ENCODE assay signal across 15 cellular contexts in the genomic region with DNA sequence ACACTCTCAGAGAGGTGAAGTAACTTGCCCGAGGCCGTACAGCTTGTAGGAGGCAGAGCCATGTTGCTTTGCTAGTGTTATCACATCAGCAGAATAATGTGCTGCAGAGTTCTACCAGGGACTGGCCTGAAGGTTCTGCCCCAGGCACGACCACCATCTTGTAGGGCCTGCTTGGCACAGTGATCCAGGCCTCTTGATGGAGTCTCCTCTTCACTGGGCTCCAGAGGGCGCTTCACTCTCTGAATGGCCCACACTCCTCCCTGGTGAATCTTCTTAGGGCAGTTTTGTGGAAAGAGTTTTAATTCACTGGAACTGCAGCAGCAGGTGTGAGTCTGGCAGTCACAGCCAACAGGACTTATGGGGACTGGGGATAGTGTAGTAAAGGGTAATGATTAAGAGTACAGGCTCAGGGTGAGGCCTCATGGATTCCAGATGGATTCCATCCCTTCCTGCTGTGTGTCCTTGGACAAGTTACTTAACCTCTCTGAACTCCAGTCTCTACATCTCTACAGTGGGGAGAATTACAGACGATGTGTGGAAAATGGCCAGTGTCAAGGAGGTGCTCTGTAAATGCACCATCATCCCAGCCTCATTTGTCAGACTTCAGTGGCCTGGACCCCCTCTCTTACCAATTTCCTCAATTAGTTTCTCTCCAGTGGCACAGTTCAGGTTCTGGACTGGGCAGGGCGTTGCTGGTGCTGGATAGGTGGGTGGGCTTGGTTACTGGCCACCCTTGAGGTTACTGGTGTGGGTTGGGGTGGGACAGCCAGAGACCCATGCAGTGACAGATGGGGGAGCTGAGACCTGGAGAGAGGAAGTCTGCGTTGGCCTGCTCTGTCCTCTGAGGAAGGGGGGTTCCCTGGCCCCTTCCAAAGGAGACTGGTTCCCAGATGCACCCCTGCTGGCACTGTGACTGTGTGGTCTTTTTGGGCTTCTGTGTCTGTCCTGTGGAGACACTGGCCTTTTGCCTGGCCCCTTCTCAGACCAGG. TPM values are rescaled to one million over a fixed set of nuclear protein-coding genes. Genes with fewer than 3 reads are reported as not detected.
A peak's percentile ranks its signal among the peaks of the same experiment; 100 is the strongest.
DNase-seq lines count a peak whose midpoint lies in the region; ATAC-seq and TF ChIP-seq lines count a peak whose summit lies in the region.
"Had no signal": no experiment of that assay in that cellular context is flagged by ENCODE, and none has a peak within 500 bp of the region (broad histone marks: within the 10 kb centered on the region; RNA-seq: fewer than 3 reads in every experiment).

No MANE protein-coding gene starts in this region.

- no peak for DNase-seq in stimulated activated naive CD8-positive, alpha-beta T cell treated with anti-CD3 and anti-CD28 coated beads, Interleukin-15, amount 100 ng/mL, for 72 hours
- DNase-seq in NCI-H82 (lab: John Stamatoyannopoulos, UW) (peak; percentile 62), ecto neural progenitor cell (ENCODE audit: low spot score) (peak; percentile 47), type B pancreatic cell (ENCODE audit: extremely low spot score, unreplicated experiment) (peak; percentile 57)
- DNase-seq: CD4-positive, CD25-positive, alpha-beta regulatory T cell; esophagus squamous epithelium; GOT3; NCI-H2081 treated with DMSO at 0.1 percent for 48 hours; SHP77 treated with DMSO at 0.1 percent for 48 hours; stimulated activated CD4-positive, alpha-beta T cell treated with anti-CD3 and anti-CD28 coated beads, Interleukin-4, amount 100 ng/mL, for 24 hours had no signal

- no peaks in the 10 kb centered on the region for H3K4me1 Mint-ChIP-seq in stimulated activated naive CD8-positive, alpha-beta T cell treated with anti-CD3 and anti-CD28 coated beads, Interleukin-15, Interleukin-2, amounts not matched to agents 100 ng/mL and 50 ng/mL, for 24 hours (ENCODE audit: low read depth)
- H3K4me1 Mint-ChIP-seq in stimulated activated naive CD8-positive, alpha-beta T cell treated with anti-CD3 and anti-CD28 coated beads, Interleukin-15, amount 100 ng/mL, for 72 hours = peaks cover 9% of the 10 kb centered on the region
- H3K4me1 Mint-ChIP-seq in type B pancreatic cell (ENCODE audit: unreplicated experiment) = no peaks in the 10 kb centered on the region
- H3K4me1 Mint-ChIP-seq: mesothelial cell of epicardium had no signal

- no peaks in the 10 kb centered on the region for H3K36me3 Mint-ChIP-seq in stimulated activated naive CD8-positive, alpha-beta T cell treated with anti-CD3 and anti-CD28 coated beads, Interleukin-15, Interleukin-2, amounts not matched to agents 100 ng/mL and 50 ng/mL, for 24 hours (ENCODE audit: low read depth)
- H3K36me3 Mint-ChIP-seq in type B pancreatic cell = no peaks in the 10 kb centered on the region
- H3K36me3 Mint-ChIP-seq: CD4-positive, CD25-positive, alpha-beta regulatory T cell; mesothelial cell of epicardium had no signal

- H3K27me3 Mint-ChIP-seq in stimulated activated naive CD8-positive, alpha-beta T cell treated with anti-CD3 and anti-CD28 coated beads, Interleukin-15, Interleukin-2, amounts not matched to agents 100 ng/mL and 50 ng/mL, for 24 hours = peaks cover 3% of the 10 kb centered on the region
- peaks cover 21% of the 10 kb centered on the region for H3K27me3 Mint-ChIP-seq in stimulated activated naive CD8-positive, alpha-beta T cell treated with anti-CD3 and anti-CD28 coated beads, Interleukin-15, amount 100 ng/mL, for 72 hours
- peaks cover 19% of the 10 kb centered on the region for H3K27me3 Mint-ChIP-seq in type B pancreatic cell

- no peak for TF ChIP-seq CTCF in type B pancreatic cell (conservative IDR thresholded peaks at IDR 0.05)

- H3K4me3 Mint-ChIP-seq in stimulated activated naive CD8-positive, alpha-beta T cell treated with anti-CD3 and anti-CD28 coated beads, Interleukin-15, Interleukin-2, amounts not matched to agents 100 ng/mL and 50 ng/mL, for 24 hours = no peak overlapping the region
- no peak overlapping the region for H3K4me3 Mint-ChIP-seq in stimulated activated naive CD8-positive, alpha-beta T cell treated with anti-CD3 and anti-CD28 coated beads, Interleukin-15, amount 100 ng/mL, for 72 hours
- H3K4me3 Mint-ChIP-seq in type B pancreatic cell = no peak overlapping the region
- H3K4me3 Mint-ChIP-seq: CD4-positive, CD25-positive, alpha-beta regulatory T cell; mesothelial cell of epicardium had no signal

- peak overlapping the region; percentile 38 for H3K27ac Mint-ChIP-seq in stimulated activated naive CD8-positive, alpha-beta T cell treated with anti-CD3 and anti-CD28 coated beads, Interleukin-15, Interleukin-2, amounts not matched to agents 100 ng/mL and 50 ng/mL, for 24 hours
- H3K27ac Mint-ChIP-seq in stimulated activated naive CD8-positive, alpha-beta T cell treated with anti-CD3 and anti-CD28 coated beads, Interleukin-15, amount 100 ng/mL, for 72 hours = peak overlapping the region in 1 of 2 donors; percentile 72
- no peak overlapping the region for H3K27ac Mint-ChIP-seq in type B pancreatic cell
- H3K27ac Mint-ChIP-seq: CD4-positive, CD25-positive, alpha-beta regulatory T cell; mesothelial cell of epicardium had no signal

- H3K9me3 Mint-ChIP-seq in stimulated activated naive CD8-positive, alpha-beta T cell treated with anti-CD3 and anti-CD28 coated beads, Interleukin-15, Interleukin-2, amounts not matched to agents 100 ng/mL and 50 ng/mL, for 24 hours = no peaks in the 10 kb centered on the region
- H3K9me3 Mint-ChIP-seq in stimulated activated naive CD8-positive, alpha-beta T cell treated with anti-CD3 and anti-CD28 coated beads, Interleukin-15, amount 100 ng/mL, for 72 hours = no peaks in the 10 kb centered on the region
- no peaks in the 10 kb centered on the region for H3K9me3 Mint-ChIP-seq in type B pancreatic cell

- no peak for ATAC-seq in stimulated activated naive CD8-positive, alpha-beta T cell treated with anti-CD3 and anti-CD28 coated beads, Interleukin-15, amount 100 ng/mL, for 72 hours
- no peak for ATAC-seq in HG03565 (IDR thresholded peaks at IDR 0.05; ENCODE audit: unreplicated experiment)
- no peak for ATAC-seq in HG02642 (IDR thresholded peaks at IDR 0.05; ENCODE audit: poor library complexity, unreplicated experiment)
- no peak for ATAC-seq in GM18858 (IDR thresholded peaks at IDR 0.05; ENCODE audit: unreplicated experiment)

RNA-seq across cellular contexts. Expression of gene CSF3R, which starts 45.9 kb away (rescaled TPM):
- total RNA-seq in type B pancreatic cell (ENCODE audit: low replicate concordance) = 2.1 and 10.6 TPM in 2 replicates

Comparison
In these comparisons a context has a peak if more than half of its experiments do, and no peak if none do; other contexts are left out.
1. DNase-seq: peak in NCI-H82 (single experiment), ecto neural progenitor cell (single experiment) and type B pancreatic cell (single experiment); none in stimulated activated naive CD8-positive, alpha-beta T cell treated with anti-CD3 and anti-CD28 coated beads, Interleukin-15, amount 100 ng/mL, for 72 hours (0 of 2).